8 cellular contexts compared by ENCODE assay signal in the genomic region with DNA sequence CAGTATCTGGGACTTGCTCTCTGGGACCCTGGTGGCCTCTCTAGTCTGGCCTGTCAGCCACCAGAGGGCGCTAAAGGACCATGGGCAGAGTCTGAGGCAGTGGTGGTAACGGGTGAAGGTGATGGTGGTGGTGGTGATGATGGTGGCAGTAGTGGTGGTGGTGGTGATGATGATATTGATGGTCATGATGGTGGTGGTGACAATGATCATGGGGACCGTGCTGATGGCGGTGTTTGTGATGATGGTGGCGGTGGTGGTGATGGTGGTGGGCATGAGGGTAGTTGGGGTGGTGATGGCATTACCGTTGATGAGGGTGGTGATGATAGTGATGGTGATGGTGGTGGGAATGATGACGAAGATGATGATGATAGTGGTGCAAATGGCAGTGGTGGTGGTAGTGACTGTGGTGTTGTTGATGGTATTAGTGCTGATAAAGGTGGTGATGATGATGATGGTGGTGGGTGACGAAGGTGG. TPM values are rescaled to one million over a fixed set of nuclear protein-coding genes. Genes with fewer than 3 reads are reported as not detected.
DNase-seq lines count a peak whose midpoint lies in the region; ATAC-seq and TF ChIP-seq lines count a peak whose summit lies in the region.

No MANE protein-coding gene starts in this region.

- TF ChIP-seq CTCF in NB4 (IDR thresholded peaks at IDR 0.05; ENCODE audit: low read depth, low read length), result peak; percentile 84

- no peak overlapping the region for H3K4me3 ChIP-seq in NB4 (ENCODE audit: low read depth, low read length)

- TF ChIP-seq POLR2A in NB4 (IDR thresholded peaks at IDR 0.05; ENCODE audit: extremely low read depth, insufficient read length), result no peak

- peak; percentile 84 to 89 for ATAC-seq in activated CD4-positive, CD25-positive, alpha-beta regulatory T cell treated with anti-CD3 and anti-CD28 coated beads, Interleukin-2, amount 50 U/mL, for 24 hours
- peak; percentile 89 for ATAC-seq in left lobe of liver
- no peak for ATAC-seq in GM19455 (IDR thresholded peaks at IDR 0.05; ENCODE audit: unreplicated experiment)

- DNase-seq in GM03348 (ENCODE audit: low spot score) (peak; percentile 69), NB4 (ENCODE audit: low read depth) (peak; percentile 64), left lobe of liver (ENCODE audit: low spot score) (peak; percentile 76), foreskin melanocyte (no peak)
- peak; percentile 77 for DNase-seq in central memory CD4-positive, alpha-beta T cell
- peak; percentile 68 to 84 (median 84) for DNase-seq in stimulated activated CD4-positive, alpha-beta T cell treated with anti-CD3 and anti-CD28 coated beads, TNF-alpha, amount 100 ng/mL, for 4 hours (ENCODE audit: low read depth in 3 of 3)

RNA-seq across cellular contexts. Expression of a gene that starts 16.0 kb away (rescaled TPM):
- not detected for total RNA-seq in left lobe of liver

RNA-seq across cellular contexts. Expression of a gene that starts 16.4 kb away (rescaled TPM):
- total RNA-seq in left lobe of liver, result 2.1 TPM

RNA-seq across cellular contexts. Expression of a gene that starts 27.8 kb away (rescaled TPM):
- total RNA-seq in left lobe of liver, result 24.8 TPM

RNA-seq across cellular contexts. Expression of a gene that starts 51.2 kb away (rescaled TPM):
- total RNA-seq in left lobe of liver, result 564 TPM
